Comparison of ENCODE assay signal across 23 cellular contexts in the genomic region with DNA sequence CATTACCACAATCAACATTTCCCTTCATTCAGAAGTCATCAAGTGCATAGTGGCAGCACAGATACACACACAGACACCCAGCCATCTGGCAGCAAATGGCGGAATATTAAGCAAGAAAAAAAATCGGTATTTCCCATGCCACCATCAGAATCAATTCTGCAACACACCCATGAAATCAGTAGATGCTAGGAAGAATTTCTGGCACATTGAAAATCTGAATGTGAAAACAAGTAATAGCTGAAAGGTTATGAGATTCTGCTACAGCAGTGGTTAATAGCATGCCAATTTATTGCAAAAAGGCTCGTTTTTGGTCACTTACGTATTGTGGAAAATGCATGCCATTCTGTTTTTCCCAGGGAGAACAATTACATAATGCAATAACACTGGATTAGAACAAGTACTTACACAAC.
DNase-seq lines count a peak whose midpoint lies in the region; ATAC-seq, FAIRE-seq and TF ChIP-seq lines count a peak whose summit lies in the region.
"Had no signal": no experiment of that assay in that cellular context is flagged by ENCODE, and none has a peak within 500 bp of the region (broad histone marks: within the 10 kb centered on the region; RNA-seq: fewer than 3 reads in every experiment).

No MANE protein-coding gene starts in this region.

- H3K36me3 ChIP-seq in left ventricle myocardium inferior, result peaks cover 75% of the 10 kb centered on the region
- H3K36me3 ChIP-seq in gastrocnemius medialis, result peaks cover 2 to 72% of the 10 kb centered on the region in 2 donors

- in situ Hi-C loops in gastrocnemius medialis (cut with MboI; ENCODE audit: low sequenced_read_pairs in 4 of 4), result no loop called here

- peak; percentile 65 to 66 for ATAC-seq in gastrocnemius medialis
- ATAC-seq in HG03039 (IDR thresholded peaks at IDR 0.05; ENCODE audit: unreplicated experiment), result no peak

- DNase-seq in H54 (ENCODE audit: insufficient read length, low spot score) (no peak), caudate nucleus (lab: John Stamatoyannopoulos, UW) (peak in 1 of 61 donors; percentile 43), left ventricle myocardium inferior (no peak), gastrocnemius medialis (no peak), NCI-H187 treated with DMSO at 0.1 percent for 48 hours (lab: John Stamatoyannopoulos, UW) (no peak)
- DNase-seq in stimulated activated CD4-positive, alpha-beta T cell treated with anti-CD3 and anti-CD28 coated beads, Interleukin-1b, Interleukin-23, amount 100 ng/mL, for 48 hours, result no peak
- no peak for DNase-seq in stimulated activated naive CD4-positive, alpha-beta T cell treated with Interleukin-2 at 50 U/mL for 16 hours (lab: John Stamatoyannopoulos, UW)
- DNase-seq: activated CD4-positive, CD25-positive, alpha-beta regulatory T cell treated with anti-CD3 and anti-CD28 coated beads, Interleukin-2, amount 50 U/mL, for 72 hours; activated CD8-positive, alpha-beta memory T cell treated with anti-CD3 and anti-CD28 coated beads, Interleukin-2, amount 50 U/mL, for 4 hours; activated naive CD4-positive, alpha-beta T cell; H7; Karpas-422; kidney; NCI-H1092 treated with DMSO at 0.1 percent for 48 hours; NCI-H748 treated with DMSO at 0.1 percent for 48 hours; PC-9; stimulated activated CD4-positive, alpha-beta T cell treated with anti-CD3 and anti-CD28 coated beads, Interleukin-4, amount 100 ng/mL, for 1 hour; T-helper 9 cell had no signal

- TF ChIP-seq POLR2A in H54 (IDR thresholded peaks at IDR 0.05; ENCODE audit: low read depth, low read length), result no peak
- no peak for TF ChIP-seq POLR2A in gastrocnemius medialis (IDR thresholded peaks at IDR 0.05)

- intact Hi-C loops in left ventricle myocardium inferior (cut with micrococcal nuclease) (no loop called here), gastrocnemius medialis (cut with DNase I; ENCODE audit: low total_unique reads) (no loop called here)

- H3K4me1 ChIP-seq in left ventricle myocardium inferior, result peaks cover 38% of the 10 kb centered on the region
- H3K4me1 ChIP-seq in gastrocnemius medialis, result no peaks in the 10 kb centered on the region
- H3K4me1 ChIP-seq: BLaER1 had no signal

- H3K9me3 ChIP-seq in left ventricle myocardium inferior (replicated peaks) (no peaks in the 10 kb centered on the region), gastrocnemius medialis (no peaks in the 10 kb centered on the region)
- H3K9me3 ChIP-seq: BLaER1, neutrophil had no signal

- FAIRE-seq in H54 (lab: Jason Lieb, UNC), result peak; percentile 30
- FAIRE-seq: kidney had no signal

- no peak overlapping the region for H3K4me3 ChIP-seq in left ventricle myocardium inferior
- no peak overlapping the region for H3K4me3 ChIP-seq in gastrocnemius medialis
- H3K4me3 ChIP-seq: BLaER1, hepatocyte, PC-9, SK-N-MC had no signal

- H3K27me3 ChIP-seq in left ventricle myocardium inferior (ENCODE audit: low read depth) (no peaks in the 10 kb centered on the region), gastrocnemius medialis (no peaks in the 10 kb centered on the region)
- H3K27me3 ChIP-seq: BLaER1, hepatocyte, neutrophil had no signal

- peak overlapping the region; percentile 37 for H3K27ac ChIP-seq in caudate nucleus (ENCODE audit: low read depth, low read length)
- peak overlapping the region; percentile 45 for H3K27ac ChIP-seq in left ventricle myocardium inferior (replicated peaks)
- peak overlapping the region in 1 of 4 donors; percentile 33 for H3K27ac ChIP-seq in gastrocnemius medialis
- H3K27ac ChIP-seq: BLaER1, hepatocyte, neutrophil, PC-9, SK-N-MC had no signal

- TF ChIP-seq CTCF in left ventricle myocardium inferior (IDR thresholded peaks at IDR 0.05; ENCODE audit: borderline replicate concordance) (no peak), gastrocnemius medialis (IDR thresholded peaks at IDR 0.05 in 4 of 5, conservative IDR thresholded peaks at IDR 0.05 in 1 of 5) (no peak)
